ENCODE assay signal across 1 cellular context in the genomic region with DNA sequence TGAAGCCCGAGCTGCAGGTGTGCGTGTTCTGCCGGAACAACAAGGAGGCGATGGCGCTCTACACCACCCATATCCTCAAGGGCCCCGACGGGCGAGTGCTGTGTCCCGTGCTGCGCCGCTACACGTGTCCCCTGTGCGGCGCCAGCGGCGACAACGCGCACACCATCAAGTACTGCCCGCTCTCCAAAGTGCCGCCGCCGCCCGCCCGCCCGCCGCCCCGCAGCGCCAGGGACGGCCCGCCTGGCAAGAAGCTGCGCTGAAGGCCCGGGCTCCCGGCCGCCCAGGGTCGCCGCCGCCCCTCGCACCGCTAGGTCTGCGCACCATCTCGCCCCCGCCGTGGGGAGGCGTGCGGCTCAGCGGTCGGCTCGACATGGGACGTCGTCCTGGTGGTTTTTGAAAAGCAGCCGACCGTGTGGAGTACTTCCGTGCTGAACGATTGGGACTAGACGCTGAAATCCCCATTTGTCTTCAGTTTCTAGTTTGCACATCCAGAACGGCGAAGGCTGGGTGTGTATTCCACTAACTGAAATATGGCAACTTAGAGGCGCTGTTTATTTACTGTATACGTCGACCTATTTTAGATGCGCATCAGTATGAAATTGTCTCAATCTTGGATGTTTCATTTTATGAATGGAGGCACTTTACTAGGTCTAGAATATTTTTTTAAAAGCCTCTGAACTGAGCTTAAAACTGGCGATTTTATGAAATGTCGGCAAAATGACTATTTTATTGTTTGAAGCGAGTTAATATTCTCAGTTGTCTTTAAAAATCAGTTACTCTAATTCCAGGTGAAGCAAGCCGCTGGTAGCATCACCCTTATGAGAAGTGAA.
TF ChIP-seq lines count a peak whose summit lies in the region.

No MANE protein-coding gene starts in this region.

TF ChIP-seq in H1, 55 proteins besides CTCF, POLR2A, EP300 and RAD21:
- no peak for TF ChIP-seq CEBPB (IDR thresholded peaks at IDR 0.05; ENCODE audit: low read depth, low read length)
- 0 out of 2 replicates have a peak, but pooled peaks have one; percentile 35 for TF ChIP-seq TAF1 (IDR thresholded peaks at IDR 0.05; ENCODE audit: low read depth, low read length)
- TF ChIP-seq EGR1 (IDR thresholded peaks at IDR 0.05; ENCODE audit: borderline replicate concordance, low read depth, low read length), result no peak
- TF ChIP-seq NANOG (IDR thresholded peaks at IDR 0.05; ENCODE audit: insufficient read depth, low read depth, low read length, poor library complexity, severe bottlenecking), result peak; percentile 44
- TF ChIP-seq, protein P1, sequence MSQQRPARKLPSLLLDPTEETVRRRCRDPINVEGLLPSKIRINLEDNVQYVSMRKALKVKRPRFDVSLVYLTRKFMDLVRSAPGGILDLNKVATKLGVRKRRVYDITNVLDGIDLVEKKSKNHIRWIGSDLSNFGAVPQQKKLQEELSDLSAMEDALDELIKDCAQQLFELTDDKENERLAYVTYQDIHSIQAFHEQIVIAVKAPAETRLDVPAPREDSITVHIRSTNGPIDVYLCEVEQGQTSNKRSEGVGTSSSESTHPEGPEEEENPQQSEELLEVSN (IDR thresholded peaks at IDR 0.05), result peak; percentile 45
- no peak for TF ChIP-seq TBP (IDR thresholded peaks at IDR 0.05; ENCODE audit: low read depth, low read length)
- TF ChIP-seq GTF2F1 (IDR thresholded peaks at IDR 0.05; ENCODE audit: borderline replicate concordance, low read depth, low read length), result no peak
- TF ChIP-seq CREB1 (IDR thresholded peaks at IDR 0.05), result peak; percentile 11; the same call in 1 of the 2 replicates
- TF ChIP-seq, protein P2, sequence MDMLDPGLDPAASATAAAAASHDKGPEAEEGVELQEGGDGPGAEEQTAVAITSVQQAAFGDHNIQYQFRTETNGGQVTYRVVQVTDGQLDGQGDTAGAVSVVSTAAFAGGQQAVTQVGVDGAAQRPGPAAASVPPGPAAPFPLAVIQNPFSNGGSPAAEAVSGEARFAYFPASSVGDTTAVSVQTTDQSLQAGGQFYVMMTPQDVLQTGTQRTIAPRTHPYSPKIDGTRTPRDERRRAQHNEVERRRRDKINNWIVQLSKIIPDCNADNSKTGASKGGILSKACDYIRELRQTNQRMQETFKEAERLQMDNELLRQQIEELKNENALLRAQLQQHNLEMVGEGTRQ (IDR thresholded peaks at IDR 0.05; ENCODE audit: low read length), result no peak
- TF ChIP-seq, protein P3, sequence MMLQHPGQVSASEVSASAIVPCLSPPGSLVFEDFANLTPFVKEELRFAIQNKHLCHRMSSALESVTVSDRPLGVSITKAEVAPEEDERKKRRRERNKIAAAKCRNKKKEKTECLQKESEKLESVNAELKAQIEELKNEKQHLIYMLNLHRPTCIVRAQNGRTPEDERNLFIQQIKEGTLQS (IDR thresholded peaks at IDR 0.05; ENCODE audit: insufficient read depth, low read depth, low read length), result no peak
- TF ChIP-seq CHD1 (IDR thresholded peaks at IDR 0.05; ENCODE audit: low read depth, low read length), result no peak
- TF ChIP-seq, protein P4, sequence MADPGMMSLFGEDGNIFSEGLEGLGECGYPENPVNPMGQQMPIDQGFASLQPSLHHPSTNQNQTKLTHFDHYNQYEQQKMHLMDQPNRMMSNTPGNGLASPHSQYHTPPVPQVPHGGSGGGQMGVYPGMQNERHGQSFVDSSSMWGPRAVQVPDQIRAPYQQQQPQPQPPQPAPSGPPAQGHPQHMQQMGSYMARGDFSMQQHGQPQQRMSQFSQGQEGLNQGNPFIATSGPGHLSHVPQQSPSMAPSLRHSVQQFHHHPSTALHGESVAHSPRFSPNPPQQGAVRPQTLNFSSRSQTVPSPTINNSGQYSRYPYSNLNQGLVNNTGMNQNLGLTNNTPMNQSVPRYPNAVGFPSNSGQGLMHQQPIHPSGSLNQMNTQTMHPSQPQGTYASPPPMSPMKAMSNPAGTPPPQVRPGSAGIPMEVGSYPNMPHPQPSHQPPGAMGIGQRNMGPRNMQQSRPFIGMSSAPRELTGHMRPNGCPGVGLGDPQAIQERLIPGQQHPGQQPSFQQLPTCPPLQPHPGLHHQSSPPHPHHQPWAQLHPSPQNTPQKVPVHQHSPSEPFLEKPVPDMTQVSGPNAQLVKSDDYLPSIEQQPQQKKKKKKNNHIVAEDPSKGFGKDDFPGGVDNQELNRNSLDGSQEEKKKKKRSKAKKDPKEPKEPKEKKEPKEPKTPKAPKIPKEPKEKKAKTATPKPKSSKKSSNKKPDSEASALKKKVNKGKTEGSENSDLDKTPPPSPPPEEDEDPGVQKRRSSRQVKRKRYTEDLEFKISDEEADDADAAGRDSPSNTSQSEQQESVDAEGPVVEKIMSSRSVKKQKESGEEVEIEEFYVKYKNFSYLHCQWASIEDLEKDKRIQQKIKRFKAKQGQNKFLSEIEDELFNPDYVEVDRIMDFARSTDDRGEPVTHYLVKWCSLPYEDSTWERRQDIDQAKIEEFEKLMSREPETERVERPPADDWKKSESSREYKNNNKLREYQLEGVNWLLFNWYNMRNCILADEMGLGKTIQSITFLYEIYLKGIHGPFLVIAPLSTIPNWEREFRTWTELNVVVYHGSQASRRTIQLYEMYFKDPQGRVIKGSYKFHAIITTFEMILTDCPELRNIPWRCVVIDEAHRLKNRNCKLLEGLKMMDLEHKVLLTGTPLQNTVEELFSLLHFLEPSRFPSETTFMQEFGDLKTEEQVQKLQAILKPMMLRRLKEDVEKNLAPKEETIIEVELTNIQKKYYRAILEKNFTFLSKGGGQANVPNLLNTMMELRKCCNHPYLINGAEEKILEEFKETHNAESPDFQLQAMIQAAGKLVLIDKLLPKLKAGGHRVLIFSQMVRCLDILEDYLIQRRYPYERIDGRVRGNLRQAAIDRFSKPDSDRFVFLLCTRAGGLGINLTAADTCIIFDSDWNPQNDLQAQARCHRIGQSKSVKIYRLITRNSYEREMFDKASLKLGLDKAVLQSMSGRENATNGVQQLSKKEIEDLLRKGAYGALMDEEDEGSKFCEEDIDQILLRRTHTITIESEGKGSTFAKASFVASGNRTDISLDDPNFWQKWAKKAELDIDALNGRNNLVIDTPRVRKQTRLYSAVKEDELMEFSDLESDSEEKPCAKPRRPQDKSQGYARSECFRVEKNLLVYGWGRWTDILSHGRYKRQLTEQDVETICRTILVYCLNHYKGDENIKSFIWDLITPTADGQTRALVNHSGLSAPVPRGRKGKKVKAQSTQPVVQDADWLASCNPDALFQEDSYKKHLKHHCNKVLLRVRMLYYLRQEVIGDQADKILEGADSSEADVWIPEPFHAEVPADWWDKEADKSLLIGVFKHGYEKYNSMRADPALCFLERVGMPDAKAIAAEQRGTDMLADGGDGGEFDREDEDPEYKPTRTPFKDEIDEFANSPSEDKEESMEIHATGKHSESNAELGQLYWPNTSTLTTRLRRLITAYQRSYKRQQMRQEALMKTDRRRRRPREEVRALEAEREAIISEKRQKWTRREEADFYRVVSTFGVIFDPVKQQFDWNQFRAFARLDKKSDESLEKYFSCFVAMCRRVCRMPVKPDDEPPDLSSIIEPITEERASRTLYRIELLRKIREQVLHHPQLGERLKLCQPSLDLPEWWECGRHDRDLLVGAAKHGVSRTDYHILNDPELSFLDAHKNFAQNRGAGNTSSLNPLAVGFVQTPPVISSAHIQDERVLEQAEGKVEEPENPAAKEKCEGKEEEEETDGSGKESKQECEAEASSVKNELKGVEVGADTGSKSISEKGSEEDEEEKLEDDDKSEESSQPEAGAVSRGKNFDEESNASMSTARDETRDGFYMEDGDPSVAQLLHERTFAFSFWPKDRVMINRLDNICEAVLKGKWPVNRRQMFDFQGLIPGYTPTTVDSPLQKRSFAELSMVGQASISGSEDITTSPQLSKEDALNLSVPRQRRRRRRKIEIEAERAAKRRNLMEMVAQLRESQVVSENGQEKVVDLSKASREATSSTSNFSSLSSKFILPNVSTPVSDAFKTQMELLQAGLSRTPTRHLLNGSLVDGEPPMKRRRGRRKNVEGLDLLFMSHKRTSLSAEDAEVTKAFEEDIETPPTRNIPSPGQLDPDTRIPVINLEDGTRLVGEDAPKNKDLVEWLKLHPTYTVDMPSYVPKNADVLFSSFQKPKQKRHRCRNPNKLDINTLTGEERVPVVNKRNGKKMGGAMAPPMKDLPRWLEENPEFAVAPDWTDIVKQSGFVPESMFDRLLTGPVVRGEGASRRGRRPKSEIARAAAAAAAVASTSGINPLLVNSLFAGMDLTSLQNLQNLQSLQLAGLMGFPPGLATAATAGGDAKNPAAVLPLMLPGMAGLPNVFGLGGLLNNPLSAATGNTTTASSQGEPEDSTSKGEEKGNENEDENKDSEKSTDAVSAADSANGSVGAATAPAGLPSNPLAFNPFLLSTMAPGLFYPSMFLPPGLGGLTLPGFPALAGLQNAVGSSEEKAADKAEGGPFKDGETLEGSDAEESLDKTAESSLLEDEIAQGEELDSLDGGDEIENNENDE (IDR thresholded peaks at IDR 0.05; ENCODE audit: insufficient replicate concordance, low read length), result no peak
- TF ChIP-seq TCF12 (IDR thresholded peaks at IDR 0.05; ENCODE audit: low read depth, low read length), result no peak
- TF ChIP-seq FOSL1 (IDR thresholded peaks at IDR 0.05; ENCODE audit: insufficient read depth, low read depth, low read length), result no peak
- TF ChIP-seq CBX5 (IDR thresholded peaks at IDR 0.05; ENCODE audit: low read depth, low read length), result no peak
- TF ChIP-seq, protein P5, sequence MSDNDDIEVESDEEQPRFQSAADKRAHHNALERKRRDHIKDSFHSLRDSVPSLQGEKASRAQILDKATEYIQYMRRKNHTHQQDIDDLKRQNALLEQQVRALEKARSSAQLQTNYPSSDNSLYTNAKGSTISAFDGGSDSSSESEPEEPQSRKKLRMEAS (IDR thresholded peaks at IDR 0.05), result peak; percentile 85
